Comparison of ENCODE assay signal across 1 cellular context in genomic region chr10:100522107-100522811, GRCh38.
TF ChIP-seq lines count a peak whose summit lies in the region.

No MANE protein-coding gene starts in this region.

TF ChIP-seq in IMR-90, 13 proteins besides CTCF, POLR2A, EP300 and RAD21:
- TF ChIP-seq CEBPB (IDR thresholded peaks at IDR 0.05; ENCODE audit: low read depth, low read length) (no peak), NFE2L2 (IDR thresholded peaks at IDR 0.05; ENCODE audit: low read depth, low read length) (no peak), FOS (IDR thresholded peaks at IDR 0.05; ENCODE audit: low read depth, low read length) (peak; percentile 85)
